Comparison of ENCODE assay signal across 1 cellular context in genomic region chr19:28633223-28634030, GRCh38.
TF ChIP-seq lines count a peak whose summit lies in the region.

No MANE protein-coding gene starts in this region.

TF ChIP-seq in HEK293, 187 proteins besides CTCF, POLR2A, EP300 and RAD21 (continued from another document):
- TF ChIP-seq ZNF26 (tag by site-specific recombination; IDR thresholded peaks at IDR 0.05) (no peak), ZNF513 (tag by site-specific recombination; IDR thresholded peaks at IDR 0.05) (no peak), WT1 (tag by site-specific recombination; IDR thresholded peaks at IDR 0.05) (no peak), KLF9 (tag by site-specific recombination; IDR thresholded peaks at IDR 0.05; ENCODE audit: low read depth) (no peak), ZNF777 (tag by site-specific recombination; IDR thresholded peaks at IDR 0.05; ENCODE audit: borderline replicate concordance) (no peak), IKZF3 (tag by site-specific recombination; IDR thresholded peaks at IDR 0.05) (no peak), ZBTB11 (tag by site-specific recombination; conservative IDR thresholded peaks at IDR 0.05; ENCODE audit: low read depth) (no peak), ZSCAN30 (tag by site-specific recombination; IDR thresholded peaks at IDR 0.05) (peak; percentile 69; the same call in 1 of the 2 replicates), HOXA7 (CRISPR knock-in tag; IDR thresholded peaks at IDR 0.05; ENCODE audit: borderline replicate concordance) (no peak), ZNF660 (tag by site-specific recombination; IDR thresholded peaks at IDR 0.05) (peak; percentile 78; the same call in 1 of the 2 replicates), ZFHX2 (tag by site-specific recombination; conservative IDR thresholded peaks at IDR 0.05) (peak; percentile 79), INSM2 (tag by site-specific recombination; IDR thresholded peaks at IDR 0.05) (no peak), KLF16 (tag by site-specific recombination; IDR thresholded peaks at IDR 0.05) (no peak), ZNF138 (tag by site-specific recombination; IDR thresholded peaks at IDR 0.05; ENCODE audit: borderline replicate concordance) (0 out of 2 replicates have a peak, but pooled peaks have one; percentile 19), TCF7L2 (IDR thresholded peaks at IDR 0.05; ENCODE audit: borderline replicate concordance, low read depth, low read length) (no peak), ZEB2 (tag by site-specific recombination; IDR thresholded peaks at IDR 0.05) (no peak), BCL11B (tag by site-specific recombination; IDR thresholded peaks at IDR 0.05; ENCODE audit: low read depth) (no peak), ZBTB10 (tag by site-specific recombination; IDR thresholded peaks at IDR 0.05) (no peak), ZBTB20 (tag by site-specific recombination; IDR thresholded peaks at IDR 0.05) (no peak), ZNF112 (tag by site-specific recombination; IDR thresholded peaks at IDR 0.05) (no peak), ZNF677 (tag by site-specific recombination; IDR thresholded peaks at IDR 0.05) (no peak), ZNF514 (tag by site-specific recombination; IDR thresholded peaks at IDR 0.05) (no peak), ZNF549 (tag by site-specific recombination; IDR thresholded peaks at IDR 0.05) (no peak), ZNF248 (tag by site-specific recombination; IDR thresholded peaks at IDR 0.05) (no peak), ZNF398 (tag by site-specific recombination; IDR thresholded peaks at IDR 0.05) (no peak), ZSCAN23 (tag by site-specific recombination; IDR thresholded peaks at IDR 0.05) (no peak), ZNF140 (tag by site-specific recombination; IDR thresholded peaks at IDR 0.05) (no peak), ZNF596 (tag by site-specific recombination; IDR thresholded peaks at IDR 0.05) (no peak), FEZF1 (tag by site-specific recombination; IDR thresholded peaks at IDR 0.05) (no peak), SCRT1 (tag by site-specific recombination; IDR thresholded peaks at IDR 0.05; ENCODE audit: borderline replicate concordance) (peak; percentile 36; the same call in 1 of the 2 replicates), ZNF2 (tag by site-specific recombination; IDR thresholded peaks at IDR 0.05) (peak; percentile 79; the same call in 1 of the 2 replicates), EGR2 (tag by site-specific recombination; IDR thresholded peaks at IDR 0.05; ENCODE audit: low read depth) (peak; percentile 73), ZNF335 (tag by site-specific recombination; conservative IDR thresholded peaks at IDR 0.05) (no peak), SP7 (tag by site-specific recombination; IDR thresholded peaks at IDR 0.05) (peak; percentile 30; the same call in 1 of the 2 replicates), ZNF274 (IDR thresholded peaks at IDR 0.05; ENCODE audit: low read length) (no peak), ZNF274 (tag by site-specific recombination; IDR thresholded peaks at IDR 0.05; ENCODE audit: borderline replicate concordance) (no peak), GLIS2 (tag by site-specific recombination; IDR thresholded peaks at IDR 0.05) (no peak), AEBP2 (tag by site-specific recombination; IDR thresholded peaks at IDR 0.05; ENCODE audit: borderline replicate concordance) (no peak), ZBTB1 (tag by site-specific recombination; IDR thresholded peaks at IDR 0.05) (no peak)
TF ChIP-seq in HEK293: peak in this region for 10.
